10 cellular contexts compared by ENCODE assay signal in genomic region chr19:4557186-4557970, GRCh38. TPM values are rescaled to one million over a fixed set of nuclear protein-coding genes. Genes with fewer than 3 reads are reported as not detected.
DNase-seq lines count a peak whose midpoint lies in the region; ATAC-seq and TF ChIP-seq lines count a peak whose summit lies in the region.
"Had no signal": no experiment of that assay in that cellular context is flagged by ENCODE, and none has a peak within 500 bp of the region (broad histone marks: within the 10 kb centered on the region; RNA-seq: fewer than 3 reads in every experiment).

No MANE protein-coding gene starts in this region.

- H3K4me3 ChIP-seq in heart right ventricle: peak overlapping the region in 9 of 10 donors; percentile 28 to 65 (median 58)

- in situ Hi-C loops in GM13976 (cut with MboI; ENCODE audit: low sequenced_read_pairs, unreplicated experiment): no loop called here

- WGBS in heart right ventricle, 2 donors: 78 to 82% methylated on average over 31 of the region's 31 CpGs

- H3K4me3 Mint-ChIP-seq in CD14-positive monocyte: no peak overlapping the region
- H3K4me3 Mint-ChIP-seq in WTC11: no peak overlapping the region
- H3K4me3 Mint-ChIP-seq in osteocyte (ENCODE audit: unreplicated experiment): no peak overlapping the region

- no peaks in the 10 kb centered on the region for H3K9me3 ChIP-seq in heart right ventricle
- H3K9me3 ChIP-seq: neutrophil had no signal

- H3K9me3 Mint-ChIP-seq in CD14-positive monocyte (peaks cover 0 to 8% (median 0%) of the 10 kb centered on the region in 7 donors), WTC11 (no peaks in the 10 kb centered on the region), osteocyte (ENCODE audit: unreplicated experiment) (no peaks in the 10 kb centered on the region)

- POLR2A ChIA-PET in WTC11 (lab: Charles Lee): interaction anchor here (1.1 kb wide), 1 partner anchor 113 kb away, joined by 4 read pairs; no protein-coding TSS in a partner anchor

- H3K36me3 ChIP-seq in heart right ventricle: peaks cover 0 to 38% (median 0%) of the 10 kb centered on the region in 9 donors
- H3K36me3 ChIP-seq: neutrophil had no signal

- ATAC-seq in WTC11 (0 out of 2 replicates have a peak, but pooled peaks have one; percentile 8), heart right ventricle (peak in 2 of 8 donors; percentile 6 to 11)

- H3K36me3 Mint-ChIP-seq in CD14-positive monocyte: peaks cover 0 to 7% of the 10 kb centered on the region in 2 donors
- H3K36me3 Mint-ChIP-seq in WTC11: peaks cover 28% of the 10 kb centered on the region
- H3K36me3 Mint-ChIP-seq in osteocyte (ENCODE audit: unreplicated experiment): no peaks in the 10 kb centered on the region

- peak overlapping the region in 4 of 10 donors; percentile 25 to 93 (median 77) for H3K27ac ChIP-seq in heart right ventricle

- DNase-seq in CD14-positive monocyte (ENCODE audit: low spot score): no peak
- DNase-seq in GM13976 (ENCODE audit: low spot score): no peak
- peak; percentile 67 for DNase-seq in WTC11 (ENCODE audit: low spot score)
- DNase-seq in heart right ventricle: no peak
- DNase-seq in SW 1271 (lab: John Stamatoyannopoulos, UW): no peak
- DNase-seq in activated gamma-delta T cell treated with Interleukin-2 at 50 U/mL for 16 hours: no peak
- no peak for DNase-seq in osteocyte (ENCODE audit: extremely low spot score, unreplicated experiment)
- no peak for DNase-seq in NCI-H1105 (lab: John Stamatoyannopoulos, UW)
- DNase-seq: aorta had no signal

- H3K4me1 ChIP-seq in heart right ventricle: peaks cover 0 to 30% (median 11%) of the 10 kb centered on the region in 9 donors

- H3K4me1 Mint-ChIP-seq in CD14-positive monocyte (peaks cover 40% of the 10 kb centered on the region), WTC11 (peaks cover 9% of the 10 kb centered on the region), osteocyte (ENCODE audit: unreplicated experiment) (peaks cover 2% of the 10 kb centered on the region)

- TF ChIP-seq CTCF in CD14-positive monocyte (IDR thresholded peaks at IDR 0.05) (no peak), GM13976 (IDR thresholded peaks at IDR 0.05; ENCODE audit: borderline replicate concordance, control extremely low read depth, extremely low read depth, insufficient read depth, missing control alignments) (peak; percentile 12), WTC11 (IDR thresholded peaks at IDR 0.05) (peak; percentile 41; the same call in 1 of the 2 replicates), heart right ventricle (IDR thresholded peaks at IDR 0.05) (no peak), osteocyte (IDR thresholded peaks at IDR 0.05) (no peak)

- intact Hi-C loops in CD14-positive monocyte (cut with micrococcal nuclease): no loop called here
- intact Hi-C loops in heart right ventricle (cut with DNase I): loop anchor here in 6 of 10 donors (5.0 kb wide), 1 partner anchor 80 kb away; the partner anchor contains the start of gene TNFAIP8L1 (in 6 of the 6)

- no peaks in the 10 kb centered on the region for H3K27me3 ChIP-seq in heart right ventricle
- H3K27me3 ChIP-seq: neutrophil had no signal

- CTCF ChIA-PET in WTC11 (lab: Charles Lee): interaction anchor here (0.7 to 1.7 kb wide), 5 partner anchors 10 to 234 kb away, joined by 3 to 13 read pairs (median 7); partner anchors contain the start of gene PLIN5

- peak overlapping the region in 4 of 7 donors; percentile 42 to 78 (median 64) for H3K27ac Mint-ChIP-seq in CD14-positive monocyte
- no peak overlapping the region for H3K27ac Mint-ChIP-seq in WTC11
- H3K27ac Mint-ChIP-seq in osteocyte (ENCODE audit: unreplicated experiment): no peak overlapping the region

- H3K27me3 Mint-ChIP-seq in CD14-positive monocyte (ENCODE audit: low read depth in 3 of 3): peaks cover 2 to 12% (median 2%) of the 10 kb centered on the region in 3 donors
- H3K27me3 Mint-ChIP-seq in WTC11 (ENCODE audit: low read depth): peaks cover 2% of the 10 kb centered on the region; the same call in 1 of the 2 replicates
- no peaks in the 10 kb centered on the region for H3K27me3 Mint-ChIP-seq in osteocyte (ENCODE audit: unreplicated experiment)

TF ChIP-seq in WTC11, 78 proteins besides CTCF, POLR2A, EP300 and RAD21:
- 0 out of 2 replicates have a peak, but pooled peaks have one; percentile 79 for TF ChIP-seq GTF2I (CRISPR knock-in tag; conservative IDR thresholded peaks at IDR 0.05)
- TF ChIP-seq ZBTB21 (CRISPR knock-in tag; IDR thresholded peaks at IDR 0.05; ENCODE audit: borderline replicate concordance): no peak
- TF ChIP-seq ZNF121 (CRISPR knock-in tag; IDR thresholded peaks at IDR 0.05): peak; percentile 60; the same call in 1 of the 2 replicates
TF ChIP-seq in WTC11: peak in this region for 2.

RNA-seq across cellular contexts. Expression of gene SEMA6B, which starts 2.1 kb away (rescaled TPM):
- polyA plus RNA-seq in CD14-positive monocyte: under 1 TPM; 0.12 to 0.87 TPM
- 45.1 to 52.1 TPM (median 49.1 TPM) in 3 replicates for total RNA-seq in WTC11 (2021)
- total RNA-seq in heart right ventricle: 10 to 100 TPM in 4 of 10 donors, 1 to 10 TPM in 6; 3.4 to 27.9 (median 9.0) TPM
- 10 to 100 TPM in 1 of 2 donors, 1 to 10 TPM in 1; 9.1 to 12.8 TPM for polyA plus RNA-seq in heart right ventricle
- 5.8 and 6.2 TPM in 2 replicates for total RNA-seq in osteocyte

RNA-seq across cellular contexts. Expression of gene LRG1, which starts 17.5 kb away (rescaled TPM):
- polyA plus RNA-seq in CD14-positive monocyte (1 to 10 TPM; 5.5 to 9.6 TPM), heart right ventricle (under 1 TPM; 0.15 to 0.29 TPM)
- total RNA-seq in WTC11 (2021) (0.81 to 1.2 TPM (median 0.87 TPM) in 3 replicates), heart right ventricle (1 to 10 TPM in 1 of 10 donors, under 1 TPM in 9; 0.06 to 1.3 (median 0.31) TPM), osteocyte (not detected in 2 replicates)

RNA-seq across cellular contexts. Expression of gene PLIN5, which starts 22.4 kb away (rescaled TPM):
- under 1 TPM; 0.28 to 0.58 TPM for polyA plus RNA-seq in CD14-positive monocyte
- total RNA-seq in WTC11 (2021): 3.3 to 4.2 TPM (median 3.9 TPM) in 3 replicates
- total RNA-seq in heart right ventricle: 100 to 1,000 TPM in 1 of 10 donors, 10 to 100 TPM in 9; 33.6 to 144 (median 45.7) TPM
- polyA plus RNA-seq in heart right ventricle: 100 to 1,000 TPM in 1 of 2 donors, 10 to 100 TPM in 1; 25.7 to 149 TPM
- not detected in 2 replicates for total RNA-seq in osteocyte

RNA-seq across cellular contexts. Expression of gene PLIN4, which starts 39.1 kb away (rescaled TPM):
- polyA plus RNA-seq in CD14-positive monocyte (under 1 TPM in 1 of 2 donors, not detected in 1; 0.05 TPM), heart right ventricle (100 to 1,000 TPM in 1 of 2 donors, 10 to 100 TPM in 1; 42.0 to 225 TPM)
- total RNA-seq in WTC11 (2021) (0.35 to 0.62 TPM (median 0.57 TPM) in 3 replicates), heart right ventricle (100 to 1,000 TPM; 143 to 416 (median 198) TPM), osteocyte (not detected in 2 replicates)

Comparison
In these comparisons a context has a peak if more than half of its experiments do, and no peak if none do; other contexts are left out.
1. H3K27ac Mint-ChIP-seq: peak in CD14-positive monocyte (4 of 7); none in WTC11 (single experiment) and osteocyte (single experiment).
2. CTCF ChIP-seq: peak in GM13976 (single experiment) and WTC11 (single experiment); none in CD14-positive monocyte (single experiment), heart right ventricle (0 of 9) and osteocyte (single experiment).
3. intact Hi-C loops: an anchor here in heart right ventricle (5.0 kb wide); none called in CD14-positive monocyte.